ENCODE assay signal across 2 cellular contexts in the genomic region with DNA sequence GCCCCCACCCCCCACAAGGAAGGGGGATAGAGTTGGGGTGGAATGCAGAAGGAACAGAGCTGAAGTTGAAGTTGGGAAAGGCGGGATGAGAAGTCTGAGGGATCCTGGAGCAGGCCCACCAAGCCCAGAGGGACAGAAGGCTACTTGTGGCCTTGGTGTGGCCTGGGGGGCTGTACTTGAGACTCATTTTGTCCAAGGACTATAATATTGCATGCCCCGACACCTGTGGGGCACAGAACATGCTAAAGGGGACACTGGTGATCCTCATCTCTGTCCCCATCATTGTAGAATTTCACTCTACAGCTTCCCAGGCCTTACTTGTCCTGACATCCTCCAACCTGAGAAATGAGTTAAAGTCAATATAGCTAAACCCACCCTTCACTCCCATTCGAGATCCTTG.
TF ChIP-seq lines count a peak whose summit lies in the region.

No MANE protein-coding gene starts in this region.

TF ChIP-seq in GM12891, 5 proteins besides CTCF, POLR2A, EP300 and RAD21:
- TF ChIP-seq SPI1 (IDR thresholded peaks at IDR 0.05; ENCODE audit: low read depth, low read length) (no peak), POLR2AphosphoS5 (IDR thresholded peaks at IDR 0.05; ENCODE audit: low read depth, low read length) (no peak), POU2F2 (IDR thresholded peaks at IDR 0.05; ENCODE audit: low read depth, low read length) (no peak), PAX5 (IDR thresholded peaks at IDR 0.05; ENCODE audit: insufficient read depth, low read length, severe bottlenecking) (no peak), TAF1 (IDR thresholded peaks at IDR 0.05; ENCODE audit: low read depth, low read length) (no peak)

TF ChIP-seq in HepG2, 621 proteins besides CTCF, POLR2A, EP300 and RAD21:
- no peak for TF ChIP-seq ZNF446 (CRISPR knock-in tag; IDR thresholded peaks at IDR 0.05)
- 0 out of 2 replicates have a peak, but pooled peaks have one; percentile 27 for TF ChIP-seq ZFX (CRISPR knock-in tag; IDR thresholded peaks at IDR 0.05; ENCODE audit: low read depth)
